ENCODE assay signal across 20 cellular contexts in genomic region chr10:34139559-34139958, GRCh38.
DNase-seq lines count a peak whose midpoint lies in the region; ATAC-seq and TF ChIP-seq lines count a peak whose summit lies in the region.
"Had no signal": no experiment of that assay in that cellular context is flagged by ENCODE, and none has a peak within 500 bp of the region (broad histone marks: within the 10 kb centered on the region; RNA-seq: fewer than 3 reads in every experiment).

No MANE protein-coding gene starts in this region.

- TF ChIP-seq RAD21 in SK-N-SH (IDR thresholded peaks at IDR 0.05; ENCODE audit: low read length) = no peak

- peaks cover 0 to 8% of the 10 kb centered on the region in 2 experiments; a peak in 2 of 4 replicates for H3K4me1 ChIP-seq in SK-N-SH (ENCODE audit: control insufficient read depth in 1 of 2, insufficient read depth in 2 of 2, low read depth in 1 of 2, low read length in 1 of 2)
- H3K4me1 ChIP-seq in neuronal stem cell (ENCODE audit: control insufficient read depth in 2 of 2, insufficient read depth in 1 of 2, low read depth in 1 of 2, low read length in 2 of 2) = no peaks in the 10 kb centered on the region
- H3K4me1 ChIP-seq: foreskin keratinocyte had no signal

- H3K9me3 ChIP-seq in SK-N-SH = no peaks in the 10 kb centered on the region
- peaks cover 0 to 1% of the 10 kb centered on the region in 2 donors for H3K9me3 ChIP-seq in neuronal stem cell (replicated peaks in 1 of 2; ENCODE audit: control insufficient read depth in 2 of 2, insufficient read depth in 1 of 2, low read depth in 1 of 2, low read length in 2 of 2)

- H2AFZ ChIP-seq in SK-N-SH (ENCODE audit: low read depth) (no peak overlapping the region), neuronal stem cell (ENCODE audit: low read length) (no peak overlapping the region)

- H3K4me3 ChIP-seq in SK-N-SH (ENCODE audit: low read depth in 2 of 2, low read length in 1 of 2) (no peak overlapping the region), retinal pigment epithelial cell (ENCODE audit: low read length) (no peak overlapping the region), neuronal stem cell (ENCODE audit: low read length in 2 of 2) (no peak overlapping the region)
- H3K4me3 ChIP-seq: lung had no signal

- H3K27me3 ChIP-seq in SK-N-SH (ENCODE audit: insufficient read depth) = no peaks in the 10 kb centered on the region
- H3K27me3 ChIP-seq in neuronal stem cell (ENCODE audit: control insufficient read depth in 3 of 3, insufficient read depth in 3 of 3, low read depth in 1 of 3, low read length in 3 of 3) = no peaks in the 10 kb centered on the region
- H3K27me3 ChIP-seq: foreskin keratinocyte had no signal

- no peak overlapping the region for H3K18ac ChIP-seq in neuronal stem cell (ENCODE audit: low read length)

- H2BK15ac ChIP-seq in neuronal stem cell (ENCODE audit: low read length) = no peak overlapping the region

- H3K36me3 ChIP-seq in SK-N-SH (replicated peaks in 1 of 2; ENCODE audit: control insufficient read depth in 1 of 2, insufficient read depth in 2 of 2, low read length in 1 of 2) = no peaks in the 10 kb centered on the region
- H3K36me3 ChIP-seq in neuronal stem cell (replicated peaks in 1 of 2; ENCODE audit: control insufficient read depth in 2 of 2, insufficient read depth in 2 of 2, low read length in 2 of 2) = no peaks in the 10 kb centered on the region

- no peak overlapping the region for H3K27ac ChIP-seq in SK-N-SH (ENCODE audit: low read depth in 2 of 2, low read length in 1 of 2)
- no peak overlapping the region for H3K27ac ChIP-seq in neuronal stem cell (replicated peaks; ENCODE audit: low read length)
- H3K27ac ChIP-seq: foreskin keratinocyte had no signal

- 77% methylated on average over 3 of the region's 3 CpGs for WGBS in SK-N-SH (ENCODE audit: low lambda C conversion rate)
- WGBS in neuronal stem cell (ENCODE audit: extremely low coverage in 2 of 2, insufficient read length in 2 of 2, insufficient replicate concordance in 1 of 2), 2 donors = no CpG with 5 or more reads among the region's 3 CpGs

- H4K8ac ChIP-seq in neuronal stem cell (ENCODE audit: low read depth, low read length) = no peak overlapping the region

- H3K4ac ChIP-seq in neuronal stem cell (ENCODE audit: low read length) = no peak overlapping the region

- H3K9me2 ChIP-seq in SK-N-SH = no peaks in the 10 kb centered on the region

- H4K91ac ChIP-seq in neuronal stem cell (ENCODE audit: low read depth, low read length, poor library complexity) = no peak overlapping the region

- no peak for TF ChIP-seq EP300 in SK-N-SH (IDR thresholded peaks at IDR 0.05; ENCODE audit: borderline replicate concordance in 1 of 2, low read depth in 1 of 2, low read length in 1 of 2)

- no peak overlapping the region for H2BK120ac ChIP-seq in neuronal stem cell (ENCODE audit: low read depth, low read length)

- no peaks in the 10 kb centered on the region for H3K79me2 ChIP-seq in SK-N-SH (ENCODE audit: insufficient read depth)

- ATAC-seq in SK-N-SH treated with all-trans-retinoic acid at 6 μM for 48 hours (no peak), HG02852 (IDR thresholded peaks at IDR 0.05; ENCODE audit: unreplicated experiment) (no peak)
- ATAC-seq: foreskin keratinocyte had no signal

- no peak overlapping the region for H3K23ac ChIP-seq in neuronal stem cell (ENCODE audit: low read depth, low read length, poor library complexity)

- H3K4me2 ChIP-seq in SK-N-SH (no peak overlapping the region), neuronal stem cell (ENCODE audit: insufficient read depth, low read length, poor library complexity, severe bottlenecking) (no peak overlapping the region)

- H3F3A ChIP-seq in SK-N-SH (replicated peaks; ENCODE audit: insufficient read depth) = no peaks in the 10 kb centered on the region

- H2BK5ac ChIP-seq in neuronal stem cell (ENCODE audit: low read length) = no peak overlapping the region

- H2BK12ac ChIP-seq in neuronal stem cell (ENCODE audit: low read length) = no peak overlapping the region

- H3K9ac ChIP-seq in SK-N-SH = no peak overlapping the region
- H3K9ac ChIP-seq in neuronal stem cell (ENCODE audit: low read depth, low read length, poor library complexity) = no peak overlapping the region

- TF ChIP-seq CTCF in SK-N-SH (IDR thresholded peaks at IDR 0.05) (no peak), retinal pigment epithelial cell (conservative IDR thresholded peaks at IDR 0.05; ENCODE audit: low read depth, low read length) (no peak)

- DNase-seq in SK-N-SH (no peak), RKO (ENCODE audit: low spot score) (peak; percentile 27), fibroblast of peridontal ligament (ENCODE audit: extremely low read depth) (peak; percentile 38), retinal pigment epithelial cell (ENCODE audit: low read depth) (peak; percentile 9), neuronal stem cell (ENCODE audit: low spot score) (no peak), amniotic stem cell (lab: John Stamatoyannopoulos, UW) (no peak)
- DNase-seq: activated CD4-positive, alpha-beta T cell treated with anti-CD3 and anti-CD28 coated beads, Interleukin-2, amount 50 U/mL, for 48 hours; activated naive CD8-positive, alpha-beta T cell treated with anti-CD3 and anti-CD28 coated beads for 36 hours; activated T-cell treated with anti-CD3 and anti-CD28 coated beads, Interleukin-2, amount 50 U/mL, for 24 hours; CD4-positive, CD25-positive, alpha-beta regulatory T cell; effector memory CD4-positive, alpha-beta T cell; foreskin keratinocyte; Karpas-422; naive B cell; NCI-H226; OCI-M1; posterior cingulate gyrus had no signal

- no peaks in the 10 kb centered on the region for H4K20me1 ChIP-seq in SK-N-SH (ENCODE audit: insufficient read depth)

- POLR2A ChIA-PET in SK-N-SH (lab: Yijun Ruan, JAX) = no interaction called here

- CTCF ChIA-PET in SK-N-SH (lab: Yijun Ruan, JAX) = interaction anchor here (1.5 kb wide), 1 partner anchor 22 kb away, joined by 4 read pairs; no protein-coding TSS in a partner anchor

- H2AK5ac ChIP-seq in neuronal stem cell (ENCODE audit: low read depth, low read length) = no peak overlapping the region

- no peaks in the 10 kb centered on the region for H3K79me1 ChIP-seq in neuronal stem cell (ENCODE audit: low read depth, low read length)

- no peak overlapping the region for H3K14ac ChIP-seq in neuronal stem cell (ENCODE audit: low read length)

TF ChIP-seq in SK-N-SH treated with all-trans-retinoic acid at 6 μM for 48 hours, 23 proteins besides CTCF, POLR2A, EP300 and RAD21:
- TF ChIP-seq ISL1 (CRISPR knock-in tag; IDR thresholded peaks at IDR 0.05) = 0 out of 2 replicates have a peak, but pooled peaks have one; percentile 11
- TF ChIP-seq ZC3H10 (CRISPR knock-in tag; IDR thresholded peaks at IDR 0.05) = no peak
- no peak for TF ChIP-seq PPARA (CRISPR knock-in tag; IDR thresholded peaks at IDR 0.05; ENCODE audit: borderline replicate concordance)

TF ChIP-seq in SK-N-SH, 30 proteins besides CTCF, POLR2A, EP300 and RAD21:
- no peak for TF ChIP-seq EZH2phosphoT487 (IDR thresholded peaks at IDR 0.05; ENCODE audit: borderline replicate concordance, low read depth)
- TF ChIP-seq MEF2A (IDR thresholded peaks at IDR 0.05; ENCODE audit: borderline replicate concordance, low read depth) = no peak
- TF ChIP-seq FOXM1 (IDR thresholded peaks at IDR 0.05; ENCODE audit: low read depth) = no peak
- no peak for TF ChIP-seq POLR2AphosphoS5 (IDR thresholded peaks at IDR 0.05; ENCODE audit: low read depth, low read length)
- no peak for TF ChIP-seq YY1 (IDR thresholded peaks at IDR 0.05; ENCODE audit: low read depth)
- TF ChIP-seq RCOR1 (IDR thresholded peaks at IDR 0.05; ENCODE audit: low read length) = no peak
- no peak for TF ChIP-seq MXI1 (IDR thresholded peaks at IDR 0.05; ENCODE audit: low read depth, low read length)
- TF ChIP-seq, protein P1, sequence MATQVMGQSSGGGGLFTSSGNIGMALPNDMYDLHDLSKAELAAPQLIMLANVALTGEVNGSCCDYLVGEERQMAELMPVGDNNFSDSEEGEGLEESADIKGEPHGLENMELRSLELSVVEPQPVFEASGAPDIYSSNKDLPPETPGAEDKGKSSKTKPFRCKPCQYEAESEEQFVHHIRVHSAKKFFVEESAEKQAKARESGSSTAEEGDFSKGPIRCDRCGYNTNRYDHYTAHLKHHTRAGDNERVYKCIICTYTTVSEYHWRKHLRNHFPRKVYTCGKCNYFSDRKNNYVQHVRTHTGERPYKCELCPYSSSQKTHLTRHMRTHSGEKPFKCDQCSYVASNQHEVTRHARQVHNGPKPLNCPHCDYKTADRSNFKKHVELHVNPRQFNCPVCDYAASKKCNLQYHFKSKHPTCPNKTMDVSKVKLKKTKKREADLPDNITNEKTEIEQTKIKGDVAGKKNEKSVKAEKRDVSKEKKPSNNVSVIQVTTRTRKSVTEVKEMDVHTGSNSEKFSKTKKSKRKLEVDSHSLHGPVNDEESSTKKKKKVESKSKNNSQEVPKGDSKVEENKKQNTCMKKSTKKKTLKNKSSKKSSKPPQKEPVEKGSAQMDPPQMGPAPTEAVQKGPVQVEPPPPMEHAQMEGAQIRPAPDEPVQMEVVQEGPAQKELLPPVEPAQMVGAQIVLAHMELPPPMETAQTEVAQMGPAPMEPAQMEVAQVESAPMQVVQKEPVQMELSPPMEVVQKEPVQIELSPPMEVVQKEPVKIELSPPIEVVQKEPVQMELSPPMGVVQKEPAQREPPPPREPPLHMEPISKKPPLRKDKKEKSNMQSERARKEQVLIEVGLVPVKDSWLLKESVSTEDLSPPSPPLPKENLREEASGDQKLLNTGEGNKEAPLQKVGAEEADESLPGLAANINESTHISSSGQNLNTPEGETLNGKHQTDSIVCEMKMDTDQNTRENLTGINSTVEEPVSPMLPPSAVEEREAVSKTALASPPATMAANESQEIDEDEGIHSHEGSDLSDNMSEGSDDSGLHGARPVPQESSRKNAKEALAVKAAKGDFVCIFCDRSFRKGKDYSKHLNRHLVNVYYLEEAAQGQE (IDR thresholded peaks at IDR 0.05; ENCODE audit: low read depth, low read length) = no peak
- TF ChIP-seq TAF1 (IDR thresholded peaks at IDR 0.05; ENCODE audit: borderline replicate concordance, low read depth, low read length) = no peak
- no peak for TF ChIP-seq JUND (IDR thresholded peaks at IDR 0.05)
- TF ChIP-seq TCF12 (IDR thresholded peaks at IDR 0.05) = no peak
- TF ChIP-seq NFIC (IDR thresholded peaks at IDR 0.05; ENCODE audit: borderline replicate concordance) = no peak
TF ChIP-seq in SK-N-SH: peak in this region for 0.

Comparison
In these comparisons a context has a peak if more than half of its experiments do, and no peak if none do; other contexts are left out.
1. DNase-seq: peak in RKO (single experiment), fibroblast of peridontal ligament (single experiment) and retinal pigment epithelial cell (single experiment); none in SK-N-SH (single experiment), neuronal stem cell (single experiment) and amniotic stem cell (single experiment).